Comparison of ENCODE assay signal across 26 cellular contexts in the genomic region with DNA sequence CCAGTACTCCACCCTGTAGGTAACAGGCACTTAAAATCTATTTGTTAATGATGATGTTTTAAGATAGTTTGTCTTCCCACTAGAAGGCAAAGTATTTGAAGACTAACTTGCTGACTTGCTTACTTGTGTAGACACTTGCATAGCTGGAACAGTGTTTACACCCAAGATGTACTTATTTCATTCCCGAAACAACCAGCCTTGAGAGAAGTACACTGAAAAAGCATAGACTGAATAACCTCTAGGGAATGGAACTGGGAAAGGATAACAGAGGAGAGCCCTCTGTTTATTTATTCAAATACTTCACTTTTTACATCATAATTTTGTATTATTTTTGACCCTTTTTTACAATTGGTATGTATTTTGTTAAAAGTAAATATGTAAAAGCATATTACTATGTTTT. TPM values are rescaled to one million over a fixed set of nuclear protein-coding genes. Genes with fewer than 3 reads are reported as not detected.
DNase-seq lines count a peak whose midpoint lies in the region; ATAC-seq, FAIRE-seq and TF ChIP-seq lines count a peak whose summit lies in the region.
"Had no signal": no experiment of that assay in that cellular context is flagged by ENCODE, and none has a peak within 500 bp of the region (broad histone marks: within the 10 kb centered on the region; RNA-seq: fewer than 3 reads in every experiment).

No MANE protein-coding gene starts in this region.

- no peak overlapping the region for H3K23ac ChIP-seq in IMR-90 (ENCODE audit: low read depth, low read length)

- CTCF ChIA-PET in IMR-90 (lab: Yijun Ruan, JAX) = no interaction called here

- no TSS peak for BruUV-seq in IMR-90 (replicated peaks; lab: Mats Ljungman, UMichigan)

- H3K36me3 ChIP-seq in IMR-90 (ENCODE audit: control insufficient read depth, insufficient read depth, low read length) = no peaks in the 10 kb centered on the region
- H3K36me3 ChIP-seq: BLaER1 had no signal

- no peaks in the 10 kb centered on the region; the same call in 1 of the 2 replicates for H3K4me1 ChIP-seq in IMR-90 (ENCODE audit: control insufficient read depth, insufficient read depth, low read length)
- H3K4me1 ChIP-seq: BLaER1 had no signal

- POLR2A ChIA-PET in IMR-90 (lab: Charles Lee; ENCODE audit: unreplicated experiment) = no interaction called here

- no peak overlapping the region for H3K4me2 ChIP-seq in IMR-90 (ENCODE audit: low read depth, low read length)
- H3K4me2 ChIP-seq: BLaER1, KMS-11 had no signal

- TF ChIP-seq CTCF in IMR-90 (conservative IDR thresholded peaks at IDR 0.05; ENCODE audit: low read depth, low read length) (no peak), D721Med (IDR thresholded peaks at IDR 0.05; ENCODE audit: insufficient read depth, missing control alignments) (no peak)

- H2BK15ac ChIP-seq in IMR-90 (ENCODE audit: low read depth, low read length) = no peak overlapping the region; the same call in 2 of the 3 replicates

- H3K27ac ChIP-seq in IMR-90 (ENCODE audit: insufficient read depth, low read length) = no peak overlapping the region
- H3K27ac ChIP-seq: 22Rv1, BLaER1, KMS-11, RWPE1 had no signal

- no peak overlapping the region for H3K9ac ChIP-seq in IMR-90 (ENCODE audit: low read depth, low read length)
- H3K9ac ChIP-seq: BLaER1, KMS-11 had no signal

- TF ChIP-seq POLR2A in IMR-90 (IDR thresholded peaks at IDR 0.05; ENCODE audit: low read depth, low read length) = no peak

- H4K20me1 ChIP-seq in IMR-90 (ENCODE audit: insufficient read depth, low read length) = no peaks in the 10 kb centered on the region
- H4K20me1 ChIP-seq: BLaER1 had no signal

- in situ Hi-C loops in IMR-90 (cut with MboI; ENCODE audit: low sequenced_read_pairs) = no loop called here

- no peak overlapping the region for H2AFZ ChIP-seq in IMR-90 (replicated peaks; ENCODE audit: low read length, poor library complexity)

- no peaks in the 10 kb centered on the region for H3K79me1 ChIP-seq in IMR-90 (ENCODE audit: low read depth in 1 of 2, low read length in 2 of 2)

- H3K4ac ChIP-seq in IMR-90 (ENCODE audit: low read depth, low read length) = no peak overlapping the region

- no peak overlapping the region for H2BK20ac ChIP-seq in IMR-90 (ENCODE audit: low read depth, low read length)

- no peak overlapping the region for H2BK120ac ChIP-seq in IMR-90 (ENCODE audit: low read depth, low read length)

- DNase-seq in IMR-90 = peak; percentile 45
- peak; percentile 31 for DNase-seq in dedifferentiated amniotic fluid mesenchymal stem cell (ENCODE audit: extremely low spot score)
- DNase-seq in AG20443 (ENCODE audit: low spot score) = no peak
- no peak for DNase-seq in D721Med (ENCODE audit: insufficient read length, low spot score)
- DNase-seq: CD4-positive, alpha-beta T cell; GDM1; H9; NCI-H1048; NCI-H1417 treated with DMSO at 0.1 percent for 48 hours; NCI-H187; NCI-H2081 treated with DMSO at 0.1 percent for 48 hours; NCI-H2171; NCI-H510A; SHP77 had no signal

- no peak overlapping the region for H3K4me3 ChIP-seq in IMR-90 (ENCODE audit: insufficient read depth, low read depth, low read length)
- H3K4me3 ChIP-seq: BLaER1 had no signal

- FAIRE-seq in A204.1 (lab: Jason Lieb, UNC) = peak; percentile 41
- FAIRE-seq in islet of Langerhans (lab: Jason Lieb, UNC) = peak; percentile 47
- no peak for FAIRE-seq in D721Med (lab: Jason Lieb, UNC)
- FAIRE-seq: GM12891 had no signal

- TF ChIP-seq RAD21 in IMR-90 (IDR thresholded peaks at IDR 0.05; ENCODE audit: low read length) = no peak

- dilution Hi-C loops in IMR-90 (cut with HindIII; ENCODE audit: low sequenced_read_pairs, unreplicated experiment) = no loop called here

- no CpG with 5 or more reads among the region's 1 CpG for WGBS in IMR-90 (ENCODE audit: extremely low coverage in 2 of 2, insufficient read length in 1 of 2), 2 experiments

- intact Hi-C loops in IMR-90 (cut with micrococcal nuclease) = loop anchor here (10.0 kb wide), 1 partner anchor 671 kb away; no protein-coding TSS in a partner anchor

- H4K5ac ChIP-seq in IMR-90 (ENCODE audit: low read depth, low read length) = no peak overlapping the region

- H3K18ac ChIP-seq in IMR-90 (ENCODE audit: low read depth, low read length) = no peak overlapping the region

- H2AK9ac ChIP-seq in IMR-90 (replicated peaks; ENCODE audit: low read depth, low read length, poor library complexity) = no peak overlapping the region

- H4K8ac ChIP-seq in IMR-90 (ENCODE audit: low read depth in 2 of 2, low read length in 2 of 2) = no peak overlapping the region

- no peak overlapping the region for H2AK5ac ChIP-seq in IMR-90 (ENCODE audit: low read depth, low read length)

- H3K27me3 ChIP-seq in IMR-90 (ENCODE audit: control insufficient read depth, insufficient read depth, low read length) = no peaks in the 10 kb centered on the region
- H3K27me3 ChIP-seq: BLaER1 had no signal

- no peak overlapping the region for H2BK5ac ChIP-seq in IMR-90 (ENCODE audit: low read depth, low read length, poor library complexity, severe bottlenecking)

- H3K56ac ChIP-seq in IMR-90 (ENCODE audit: extremely low read depth, insufficient read depth, low read length) = no peak overlapping the region

- no peak overlapping the region for H4K91ac ChIP-seq in IMR-90 (ENCODE audit: insufficient read depth, low read depth, low read length)

- ATAC-seq in IMR-90 (ENCODE audit: low read depth) (peak; percentile 82), GM18858 (IDR thresholded peaks at IDR 0.05; ENCODE audit: unreplicated experiment) (no peak), GM21576 (IDR thresholded peaks at IDR 0.05; ENCODE audit: unreplicated experiment) (no peak)
- ATAC-seq: Panc1 had no signal

- H3K14ac ChIP-seq in IMR-90 (replicated peaks; ENCODE audit: low read depth, low read length) = no peak overlapping the region

- H3K9me1 ChIP-seq in IMR-90 (ENCODE audit: insufficient read depth, low read length) = no peaks in the 10 kb centered on the region

- no peaks in the 10 kb centered on the region for H3K9me3 ChIP-seq in IMR-90 (ENCODE audit: control insufficient read depth, insufficient read depth, low read length)
- H3K9me3 ChIP-seq: BLaER1 had no signal

TF ChIP-seq in IMR-90, 13 proteins besides CTCF, POLR2A, EP300 and RAD21:
- TF ChIP-seq, protein P1, sequence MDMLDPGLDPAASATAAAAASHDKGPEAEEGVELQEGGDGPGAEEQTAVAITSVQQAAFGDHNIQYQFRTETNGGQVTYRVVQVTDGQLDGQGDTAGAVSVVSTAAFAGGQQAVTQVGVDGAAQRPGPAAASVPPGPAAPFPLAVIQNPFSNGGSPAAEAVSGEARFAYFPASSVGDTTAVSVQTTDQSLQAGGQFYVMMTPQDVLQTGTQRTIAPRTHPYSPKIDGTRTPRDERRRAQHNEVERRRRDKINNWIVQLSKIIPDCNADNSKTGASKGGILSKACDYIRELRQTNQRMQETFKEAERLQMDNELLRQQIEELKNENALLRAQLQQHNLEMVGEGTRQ (IDR thresholded peaks at IDR 0.05; ENCODE audit: low read depth, low read length) = no peak
- TF ChIP-seq CHD1 (IDR thresholded peaks at IDR 0.05; ENCODE audit: low read depth, low read length) (no peak), FOS (IDR thresholded peaks at IDR 0.05; ENCODE audit: low read depth, low read length) (no peak), CEBPB (IDR thresholded peaks at IDR 0.05; ENCODE audit: low read depth, low read length) (no peak), RCOR1 (IDR thresholded peaks at IDR 0.05; ENCODE audit: insufficient replicate concordance, low read length) (no peak), MAZ (IDR thresholded peaks at IDR 0.05; ENCODE audit: borderline replicate concordance, low read depth, low read length) (no peak), MXI1 (IDR thresholded peaks at IDR 0.05; ENCODE audit: borderline replicate concordance, low read depth, low read length) (no peak), BHLHE40 (IDR thresholded peaks at IDR 0.05; ENCODE audit: low read depth, low read length) (no peak), MAFK (IDR thresholded peaks at IDR 0.05; ENCODE audit: low read depth, low read length) (no peak), SMC3 (IDR thresholded peaks at IDR 0.05; ENCODE audit: low read depth, low read length) (no peak), NFE2L2 (IDR thresholded peaks at IDR 0.05; ENCODE audit: low read depth, low read length) (no peak), RFX5 (IDR thresholded peaks at IDR 0.05; ENCODE audit: low read depth, low read length) (no peak)
- TF ChIP-seq, protein P2, sequence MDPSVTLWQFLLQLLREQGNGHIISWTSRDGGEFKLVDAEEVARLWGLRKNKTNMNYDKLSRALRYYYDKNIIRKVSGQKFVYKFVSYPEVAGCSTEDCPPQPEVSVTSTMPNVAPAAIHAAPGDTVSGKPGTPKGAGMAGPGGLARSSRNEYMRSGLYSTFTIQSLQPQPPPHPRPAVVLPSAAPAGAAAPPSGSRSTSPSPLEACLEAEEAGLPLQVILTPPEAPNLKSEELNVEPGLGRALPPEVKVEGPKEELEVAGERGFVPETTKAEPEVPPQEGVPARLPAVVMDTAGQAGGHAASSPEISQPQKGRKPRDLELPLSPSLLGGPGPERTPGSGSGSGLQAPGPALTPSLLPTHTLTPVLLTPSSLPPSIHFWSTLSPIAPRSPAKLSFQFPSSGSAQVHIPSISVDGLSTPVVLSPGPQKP (IDR thresholded peaks at IDR 0.05; ENCODE audit: borderline replicate concordance, low read depth, low read length) = no peak

RNA-seq across cellular contexts. Expression of a gene that starts 33.1 kb away (rescaled TPM):
- 0.36 and 0.56 TPM in 2 replicates for total RNA-seq in IMR-90 (2012; rRNA removed)
- 0.16 and 0.22 TPM in 2 replicates for polyA plus RNA-seq in IMR-90 (2012; rRNA removed)
- polyA plus RNA-seq in IMR-90 (2012; cell fraction: cytosol; rRNA removed) = 0.08 and 0.84 TPM in 2 replicates
- 0.14 and 0.57 TPM in 2 replicates for polyA plus RNA-seq in IMR-90 (2012; cell fraction: nucleus; rRNA removed; ENCODE audit: low replicate concordance)
- total RNA-seq: CD4-positive, alpha-beta T cell; SK-MEL-5 had no signal
- polyA plus RNA-seq: IgD-negative memory B cell had no signal

Comparison
In these comparisons a context has a peak if more than half of its experiments do, and no peak if none do; other contexts are left out.
1. DNase-seq: peak in IMR-90 (single experiment) and dedifferentiated amniotic fluid mesenchymal stem cell (single experiment); none in AG20443 (single experiment) and D721Med (single experiment).